Comparison of ENCODE assay signal across 20 cellular contexts in the genomic region with DNA sequence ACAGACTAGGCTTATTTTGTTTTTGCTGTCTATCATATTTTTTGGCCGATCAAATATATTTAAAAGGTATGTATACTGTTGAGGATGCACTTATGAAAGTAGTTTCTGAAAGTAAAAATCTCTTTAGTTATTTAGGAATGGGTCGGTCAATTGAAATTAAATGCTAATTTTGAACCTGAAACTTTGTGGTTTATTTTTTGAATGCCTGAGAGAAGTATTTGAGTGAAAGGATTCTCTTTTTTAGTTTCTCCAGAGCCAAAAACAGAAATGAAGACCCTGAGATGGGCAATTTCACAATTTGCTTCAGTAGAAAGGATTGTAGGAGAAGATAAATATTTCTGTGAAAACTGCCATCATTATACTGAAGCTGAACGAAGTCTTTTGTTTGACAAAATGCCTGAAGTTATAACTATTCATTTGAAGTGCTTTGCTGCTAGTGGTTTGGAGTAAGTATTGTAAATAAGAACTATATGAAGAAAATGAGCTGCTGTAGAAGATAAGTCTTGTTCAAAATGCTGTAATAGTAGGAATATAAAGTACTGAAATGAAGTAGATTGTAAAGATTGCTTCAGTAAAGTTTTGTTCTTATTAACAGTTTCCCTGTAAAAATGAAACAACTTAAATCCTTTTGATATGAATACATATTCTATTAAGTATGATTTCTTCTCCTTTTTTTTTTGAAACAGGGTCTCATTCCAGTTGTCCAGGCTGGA. TPM values are rescaled to one million over a fixed set of nuclear protein-coding genes. Genes with fewer than 3 reads are reported as not detected.
DNase-seq lines count a peak whose midpoint lies in the region; ATAC-seq and TF ChIP-seq lines count a peak whose summit lies in the region.
"Had no signal": no experiment of that assay in that cellular context is flagged by ENCODE, and none has a peak within 500 bp of the region (broad histone marks: within the 10 kb centered on the region; RNA-seq: fewer than 3 reads in every experiment).

No MANE protein-coding gene starts in this region.

- no TSS peak for BruUV-seq in PC-9 (replicated peaks; lab: Mats Ljungman, UMichigan)

- POLR2A ChIA-PET in activated CD4-positive, alpha-beta T cell treated with anti-CD3 and anti-CD28 coated beads for 36 hours (lab: Charles Lee), result interaction anchor here (0.6 kb wide), 1 partner anchor 12 kb away, joined by 3 read pairs; no protein-coding TSS in a partner anchor
- POLR2A ChIA-PET in PC-9 (lab: Charles Lee; ENCODE audit: unreplicated experiment), result no interaction called here

- H3K9me2 ChIP-seq in PC-9 (ENCODE audit: insufficient read depth), result no peaks in the 10 kb centered on the region

- H3K9me3 Mint-ChIP-seq in activated CD4-positive, alpha-beta T cell treated with anti-CD3 and anti-CD28 coated beads for 36 hours (ENCODE audit: low read depth), result no peaks in the 10 kb centered on the region
- H3K9me3 Mint-ChIP-seq in activated naive CD8-positive, alpha-beta T cell treated with anti-CD3 and anti-CD28 coated beads for 36 hours, result no peaks in the 10 kb centered on the region
- no peaks in the 10 kb centered on the region for H3K9me3 Mint-ChIP-seq in stimulated activated memory B cell treated with anti-CD40 and anti-IgM and Interleukin-4, amounts not matched to agents 10 μg/mL and 1 μg/mL and 100 μg/mL, for 72 hours

- peaks cover 25% of the 10 kb centered on the region for H3F3A ChIP-seq in PC-9 (ENCODE audit: insufficient read depth, low read depth)

- peaks cover 68% of the 10 kb centered on the region for H3K36me3 Mint-ChIP-seq in activated CD4-positive, alpha-beta T cell treated with anti-CD3 and anti-CD28 coated beads for 36 hours (ENCODE audit: low read depth)
- H3K36me3 Mint-ChIP-seq in activated naive CD8-positive, alpha-beta T cell treated with anti-CD3 and anti-CD28 coated beads for 36 hours, result peaks cover 43% of the 10 kb centered on the region
- H3K36me3 Mint-ChIP-seq in stimulated activated memory B cell treated with anti-CD40 and anti-IgM and Interleukin-4, amounts not matched to agents 10 μg/mL and 1 μg/mL and 100 μg/mL, for 72 hours, result peaks cover 55% of the 10 kb centered on the region

- CTCF ChIA-PET in activated CD4-positive, alpha-beta T cell treated with anti-CD3 and anti-CD28 coated beads for 36 hours (lab: Charles Lee), result interaction anchor here (1.0 to 1.8 kb wide), 2 partner anchors 298 to 337 kb away, joined by 3 to 5 read pairs; no protein-coding TSS in a partner anchor
- CTCF ChIA-PET in PC-9 (lab: Charles Lee), result no interaction called here

- no peak overlapping the region for H3K4me2 ChIP-seq in PC-9

- H3K4me1 Mint-ChIP-seq in activated CD4-positive, alpha-beta T cell treated with anti-CD3 and anti-CD28 coated beads for 36 hours, result peaks cover 23% of the 10 kb centered on the region
- H3K4me1 Mint-ChIP-seq in activated naive CD8-positive, alpha-beta T cell treated with anti-CD3 and anti-CD28 coated beads for 36 hours, result peaks cover 17% of the 10 kb centered on the region
- H3K4me1 Mint-ChIP-seq in stimulated activated memory B cell treated with anti-CD40 and anti-IgM and Interleukin-4, amounts not matched to agents 10 μg/mL and 1 μg/mL and 100 μg/mL, for 72 hours, result peaks cover 12% of the 10 kb centered on the region

- H3K27ac Mint-ChIP-seq in activated CD4-positive, alpha-beta T cell treated with anti-CD3 and anti-CD28 coated beads for 36 hours, result peak overlapping the region; percentile 67
- H3K27ac Mint-ChIP-seq in activated naive CD8-positive, alpha-beta T cell treated with anti-CD3 and anti-CD28 coated beads for 36 hours, result peak overlapping the region; percentile 46
- H3K27ac Mint-ChIP-seq in stimulated activated memory B cell treated with anti-CD40 and anti-IgM and Interleukin-4, amounts not matched to agents 10 μg/mL and 1 μg/mL and 100 μg/mL, for 72 hours, result peak overlapping the region; percentile 53

- H3K79me2 ChIP-seq in PC-9 (ENCODE audit: low read depth), result peaks cover 21% of the 10 kb centered on the region

- no peaks in the 10 kb centered on the region for H3K27me3 Mint-ChIP-seq in activated CD4-positive, alpha-beta T cell treated with anti-CD3 and anti-CD28 coated beads for 36 hours
- no peaks in the 10 kb centered on the region for H3K27me3 Mint-ChIP-seq in activated naive CD8-positive, alpha-beta T cell treated with anti-CD3 and anti-CD28 coated beads for 36 hours
- H3K27me3 Mint-ChIP-seq in stimulated activated memory B cell treated with anti-CD40 and anti-IgM and Interleukin-4, amounts not matched to agents 10 μg/mL and 1 μg/mL and 100 μg/mL, for 72 hours, result no peaks in the 10 kb centered on the region

- no peaks in the 10 kb centered on the region for H3K9me3 ChIP-seq in cardiac muscle cell (ENCODE audit: low read depth)
- no peaks in the 10 kb centered on the region for H3K9me3 ChIP-seq in PC-9 (ENCODE audit: insufficient read depth, low read depth)

- H3K4me3 ChIP-seq in cardiac muscle cell (no peak overlapping the region), PC-9 (no peak overlapping the region)

- peak; percentile 23 for ATAC-seq in activated CD4-positive, alpha-beta T cell treated with anti-CD3 and anti-CD28 coated beads for 36 hours
- no peak for ATAC-seq in Right ventricle myocardium inferior
- no peak for ATAC-seq in stimulated activated memory B cell treated with anti-CD40 and anti-IgM and Interleukin-4, amounts not matched to agents 10 μg/mL and 1 μg/mL and 100 μg/mL, for 72 hours

- no peak overlapping the region for H3K4me3 Mint-ChIP-seq in activated CD4-positive, alpha-beta T cell treated with anti-CD3 and anti-CD28 coated beads for 36 hours
- no peak overlapping the region for H3K4me3 Mint-ChIP-seq in activated naive CD8-positive, alpha-beta T cell treated with anti-CD3 and anti-CD28 coated beads for 36 hours
- no peak overlapping the region for H3K4me3 Mint-ChIP-seq in stimulated activated memory B cell treated with anti-CD40 and anti-IgM and Interleukin-4, amounts not matched to agents 10 μg/mL and 1 μg/mL and 100 μg/mL, for 72 hours

- intact Hi-C loops in activated CD4-positive, alpha-beta T cell treated with anti-CD3 and anti-CD28 coated beads for 36 hours (cut with DNase I, micrococcal nuclease), result no loop called here
- intact Hi-C loops in Right ventricle myocardium inferior (cut with DNase I) (no loop called here), PC-9 (cut with micrococcal nuclease; ENCODE audit: unreplicated experiment) (no loop called here)

- no peak for DNase-seq in activated CD4-positive, alpha-beta T cell treated with anti-CD3 and anti-CD28 coated beads for 36 hours
- no peak for DNase-seq in activated CD4-positive, alpha-beta T cell treated with anti-CD3 and anti-CD28 coated beads, Interleukin-2, amount 50 U/mL, for 4 hours
- DNase-seq in cardiac muscle cell (ENCODE audit: low read depth in 1 of 2, low spot score in 1 of 2) (no peak), Right ventricle myocardium inferior (ENCODE audit: missing footprints) (no peak), activated gamma-delta T cell (lab: John Stamatoyannopoulos, UW) (no peak), PC-9 (no peak)
- no peak for DNase-seq in activated naive CD8-positive, alpha-beta T cell treated with anti-CD3 and anti-CD28 coated beads for 36 hours
- DNase-seq: AML-193, COR-L47, DMS 273 treated with DMSO at 0.1 percent for 48 hours, DND-41, KG1, NCI-H1417 treated with DMSO at 0.1 percent for 48 hours, NCI-H1930, NCI-H226, NCI-H524, NCI-H82 had no signal

- peaks cover 5% of the 10 kb centered on the region for H4K20me1 ChIP-seq in PC-9 (ENCODE audit: insufficient read depth)

- H3K27me3 ChIP-seq in cardiac muscle cell (no peaks in the 10 kb centered on the region), PC-9 (ENCODE audit: insufficient read depth, low read depth) (no peaks in the 10 kb centered on the region)

- H3K27ac ChIP-seq in cardiac muscle cell, result peak overlapping the region; percentile 25
- no peak overlapping the region for H3K27ac ChIP-seq in PC-9
- H3K27ac ChIP-seq: 22Rv1, C4-2B had no signal

- no peak overlapping the region for H2AFZ ChIP-seq in PC-9

- TF ChIP-seq CTCF in cardiac muscle cell (IDR thresholded peaks at IDR 0.05; ENCODE audit: low read depth, low read length) (no peak), PC-9 (conservative IDR thresholded peaks at IDR 0.05) (no peak)

- H3K4me1 ChIP-seq in cardiac muscle cell (ENCODE audit: low read depth), result peaks cover 8% of the 10 kb centered on the region
- H3K4me1 ChIP-seq in PC-9 (replicated peaks; ENCODE audit: insufficient read depth), result no peaks in the 10 kb centered on the region

- peaks cover 61% of the 10 kb centered on the region for H3K36me3 ChIP-seq in cardiac muscle cell
- peaks cover 69% of the 10 kb centered on the region for H3K36me3 ChIP-seq in PC-9 (ENCODE audit: low read depth)

RNA-seq across cellular contexts. Expression of a gene that starts 11.5 kb away (rescaled TPM):
- total RNA-seq in activated CD4-positive, alpha-beta T cell treated with anti-CD3 and anti-CD28 coated beads for 36 hours, result 10 to 100 TPM; 62.4 to 73.4 TPM
- 19.9 and 20.5 TPM in 2 replicates for total RNA-seq in cardiac muscle cell
- 18.1 and 23.8 TPM in 2 replicates for polyA plus RNA-seq in cardiac muscle cell
- total RNA-seq in Right ventricle myocardium inferior, result 14.1 TPM
- 100 to 1,000 TPM; 108 TPM for total RNA-seq in activated naive CD8-positive, alpha-beta T cell treated with anti-CD3 and anti-CD28 coated beads for 36 hours
- 42.1 and 50.3 TPM in 2 replicates for total RNA-seq in PC-9 (2021)
